In genomic region chr5:474826-475661, GRCh38 we compare ENCODE assay signal across 8 cellular contexts. TPM values are rescaled to one million over a fixed set of nuclear protein-coding genes. Genes with fewer than 3 reads are reported as not detected.
DNase-seq lines count a peak whose midpoint lies in the region; ATAC-seq, FAIRE-seq and TF ChIP-seq lines count a peak whose summit lies in the region.

No MANE protein-coding gene starts in this region.

- peaks cover 9% of the 10 kb centered on the region; the same call in 1 of the 2 replicates for H3K79me2 ChIP-seq in SK-N-SH (ENCODE audit: insufficient read depth)

- H2AFZ ChIP-seq in SK-N-SH (ENCODE audit: low read depth) = no peak overlapping the region

- H3K36me3 ChIP-seq in SK-N-SH (replicated peaks in 1 of 2; ENCODE audit: control insufficient read depth in 1 of 2, insufficient read depth in 2 of 2, low read length in 1 of 2) = peaks cover 0 to 5% of the 10 kb centered on the region in 2 experiments
- H3K36me3 ChIP-seq in skeletal muscle tissue (ENCODE audit: control insufficient read depth in 3 of 3, insufficient read depth in 3 of 3, low read length in 3 of 3) = peaks cover 4 to 7% (median 5%) of the 10 kb centered on the region in 3 donors

- FAIRE-seq in frontal cortex (lab: Jason Lieb, UNC) = no peak

- peak overlapping the region; percentile 94 for H3K4me2 ChIP-seq in SK-N-SH

- H3K27ac ChIP-seq in SK-N-SH (ENCODE audit: low read depth in 2 of 2, low read length in 1 of 2) (no peak overlapping the region), skeletal muscle tissue (ENCODE audit: low read depth, low read length) (no peak overlapping the region)

- ATAC-seq in SK-N-SH treated with all-trans-retinoic acid at 6 μM for 48 hours (no peak), WTC11 (no peak), left cardiac atrium (no peak), GM19351 (IDR thresholded peaks at IDR 0.05; ENCODE audit: unreplicated experiment) (no peak), HG02884 (IDR thresholded peaks at IDR 0.05; ENCODE audit: unreplicated experiment) (no peak)

- POLR2A ChIA-PET in SK-N-SH (lab: Yijun Ruan, JAX) = no interaction called here
- POLR2A ChIA-PET in WTC11 (lab: Charles Lee) = no interaction called here

- no peak overlapping the region for H3K27ac Mint-ChIP-seq in WTC11

- TF ChIP-seq RAD21 in SK-N-SH (IDR thresholded peaks at IDR 0.05; ENCODE audit: low read length) = no peak

- no peaks in the 10 kb centered on the region for H3K36me3 Mint-ChIP-seq in WTC11

- peaks cover 52% of the 10 kb centered on the region for H3K27me3 Mint-ChIP-seq in WTC11 (ENCODE audit: low read depth)

- no peaks in the 10 kb centered on the region for H3K9me2 ChIP-seq in SK-N-SH

- H3K9me3 Mint-ChIP-seq in WTC11 = no peaks in the 10 kb centered on the region

- H3K9ac ChIP-seq in SK-N-SH = no peak overlapping the region
- H3K9ac ChIP-seq in skeletal muscle tissue (ENCODE audit: low read depth in 1 of 3, low read length in 3 of 3) = peak overlapping the region in 1 of 3 donors; percentile 8

- no peaks in the 10 kb centered on the region for H3K27me3 ChIP-seq in SK-N-SH (ENCODE audit: insufficient read depth)
- peaks cover 45 to 55% (median 54%) of the 10 kb centered on the region in 3 donors for H3K27me3 ChIP-seq in skeletal muscle tissue (ENCODE audit: control insufficient read depth in 3 of 3, insufficient read depth in 3 of 3, low read length in 3 of 3)

- peaks cover 6% of the 10 kb centered on the region for H4K20me1 ChIP-seq in SK-N-SH (ENCODE audit: insufficient read depth)

- peak overlapping the region in 1 of 2 experiments; percentile 17; a peak in 1 of 4 replicates for H3K4me3 ChIP-seq in SK-N-SH (ENCODE audit: low read depth in 2 of 2, low read length in 1 of 2)
- peak overlapping the region in 2 of 3 donors; percentile 7 to 54 for H3K4me3 ChIP-seq in skeletal muscle tissue (ENCODE audit: low read length in 3 of 3)

- peaks cover 9% of the 10 kb centered on the region for H3K4me1 Mint-ChIP-seq in WTC11

- DNase-seq in SK-N-SH = no peak
- DNase-seq in WTC11 (ENCODE audit: low spot score) = peak; percentile 24
- peak; percentile 26 for DNase-seq in left cardiac atrium
- no peak for DNase-seq in frontal cortex (ENCODE audit: low spot score in 2 of 2)

- TF ChIP-seq CTCF in SK-N-SH (IDR thresholded peaks at IDR 0.05) (no peak), WTC11 (IDR thresholded peaks at IDR 0.05) (no peak)

- no peak for TF ChIP-seq EP300 in SK-N-SH (IDR thresholded peaks at IDR 0.05; ENCODE audit: borderline replicate concordance in 1 of 2, low read depth in 1 of 2, low read length in 1 of 2)

- H3K4me1 ChIP-seq in SK-N-SH (ENCODE audit: control insufficient read depth in 1 of 2, insufficient read depth in 2 of 2, low read depth in 1 of 2, low read length in 1 of 2) = peaks cover 0 to 21% of the 10 kb centered on the region in 2 experiments; a peak in 1 of 4 replicates
- peaks cover 21 to 36% (median 21%) of the 10 kb centered on the region in 3 donors for H3K4me1 ChIP-seq in skeletal muscle tissue (ENCODE audit: control insufficient read depth in 3 of 3, insufficient read depth in 3 of 3, low read length in 3 of 3)

- 12% methylated on average over 18 of the region's 50 CpGs for WGBS in SK-N-SH (ENCODE audit: low lambda C conversion rate)

- intact Hi-C loops in left cardiac atrium (cut with DNase I) = no loop called here

- peak overlapping the region; percentile 72 for H3K4me3 Mint-ChIP-seq in WTC11

- CTCF ChIA-PET in SK-N-SH (lab: Yijun Ruan, JAX) = no interaction called here
- CTCF ChIA-PET in WTC11 (lab: Charles Lee) = interaction anchor here (2.4 to 4.3 kb wide), 2 partner anchors 17 to 28 kb away, joined by 12 to 23 read pairs; no protein-coding TSS in a partner anchor

- H3K9me3 ChIP-seq in SK-N-SH = no peaks in the 10 kb centered on the region
- no peaks in the 10 kb centered on the region for H3K9me3 ChIP-seq in skeletal muscle tissue (ENCODE audit: control insufficient read depth in 3 of 3, low read length in 3 of 3)

- H3F3A ChIP-seq in SK-N-SH (replicated peaks; ENCODE audit: insufficient read depth) = no peaks in the 10 kb centered on the region

TF ChIP-seq in SK-N-SH, 30 proteins besides CTCF, POLR2A, EP300 and RAD21:
- TF ChIP-seq RXRA (IDR thresholded peaks at IDR 0.05; ENCODE audit: borderline replicate concordance, low read depth) (no peak), TCF12 (IDR thresholded peaks at IDR 0.05) (no peak), MEF2A (IDR thresholded peaks at IDR 0.05; ENCODE audit: borderline replicate concordance, low read depth) (no peak), POLR2AphosphoS5 (IDR thresholded peaks at IDR 0.05; ENCODE audit: low read depth, low read length) (no peak), NFIC (IDR thresholded peaks at IDR 0.05; ENCODE audit: borderline replicate concordance) (no peak), EZH2phosphoT487 (IDR thresholded peaks at IDR 0.05; ENCODE audit: borderline replicate concordance, low read depth) (no peak), JUND (IDR thresholded peaks at IDR 0.05) (no peak), TAF1 (IDR thresholded peaks at IDR 0.05; ENCODE audit: borderline replicate concordance, low read depth, low read length) (no peak), FOSL2 (IDR thresholded peaks at IDR 0.05; ENCODE audit: borderline replicate concordance, low read depth) (no peak)

TF ChIP-seq in SK-N-SH treated with all-trans-retinoic acid at 6 μM for 48 hours, 23 proteins besides CTCF, POLR2A, EP300 and RAD21:
- TF ChIP-seq RARB (CRISPR knock-in tag; IDR thresholded peaks at IDR 0.05) = no peak
- TF ChIP-seq ZNF70 (CRISPR knock-in tag; IDR thresholded peaks at IDR 0.05) = no peak
- no peak for TF ChIP-seq TSHZ2 (CRISPR knock-in tag; IDR thresholded peaks at IDR 0.05)
- TF ChIP-seq ISL1 (CRISPR knock-in tag; IDR thresholded peaks at IDR 0.05) = no peak
- TF ChIP-seq BACH2 (CRISPR knock-in tag; IDR thresholded peaks at IDR 0.05; ENCODE audit: borderline replicate concordance) = no peak
- TF ChIP-seq ZFP30 (CRISPR knock-in tag; IDR thresholded peaks at IDR 0.05) = no peak

TF ChIP-seq in WTC11, 78 proteins besides CTCF, POLR2A, EP300 and RAD21 (continues in another document):
- TF ChIP-seq USF2 (CRISPR knock-in tag; IDR thresholded peaks at IDR 0.05) = peak; percentile 79
- TF ChIP-seq NFYB (CRISPR knock-in tag; conservative IDR thresholded peaks at IDR 0.05; ENCODE audit: low read depth) = no peak
- TF ChIP-seq SP1 (CRISPR knock-in tag; conservative IDR thresholded peaks at IDR 0.05) = no peak
- no peak for TF ChIP-seq RELA (CRISPR knock-in tag; IDR thresholded peaks at IDR 0.05; ENCODE audit: borderline replicate concordance)
- TF ChIP-seq ZNF512 (CRISPR knock-in tag; IDR thresholded peaks at IDR 0.05; ENCODE audit: borderline replicate concordance) = no peak
- TF ChIP-seq NR1H2 (CRISPR knock-in tag; IDR thresholded peaks at IDR 0.05) = no peak
- TF ChIP-seq JAZF1 (CRISPR knock-in tag; IDR thresholded peaks at IDR 0.05) = no peak
- TF ChIP-seq SMAD3 (CRISPR knock-in tag; IDR thresholded peaks at IDR 0.05; ENCODE audit: borderline replicate concordance) = no peak
- TF ChIP-seq FOXP4 (CRISPR knock-in tag; IDR thresholded peaks at IDR 0.05) = no peak
- no peak for TF ChIP-seq CREM (CRISPR knock-in tag; IDR thresholded peaks at IDR 0.05)
- TF ChIP-seq FOXP1 (CRISPR knock-in tag; IDR thresholded peaks at IDR 0.05; ENCODE audit: borderline replicate concordance) = no peak

RNA-seq across cellular contexts. Expression of gene EXOC3, which starts 32.1 kb away (rescaled TPM):
- polyA plus RNA-seq in SK-N-SH (2012; rRNA removed) = 23.0 and 25.7 TPM in 2 replicates
- polyA plus RNA-seq in SK-N-SH (2012; cell fraction: cytosol; rRNA removed) = 12.9 and 16.6 TPM in 2 replicates
- polyA plus RNA-seq in SK-N-SH (2012; cell fraction: nucleus; rRNA removed) = 58.8 and 60.0 TPM in 2 replicates
- 60.1 to 62.4 TPM (median 62.2 TPM) in 3 replicates for total RNA-seq in WTC11 (2021)
- 10 to 100 TPM; 41.4 to 42.3 TPM for total RNA-seq in left cardiac atrium
- 29.2 TPM for total RNA-seq in skeletal muscle tissue
- 22.4 TPM for total RNA-seq in frontal cortex

RNA-seq across cellular contexts. Expression of gene SLC9A3, which starts 49.2 kb away (rescaled TPM):
- polyA plus RNA-seq in SK-N-SH (2012; rRNA removed) = 1.9 and 2.1 TPM in 2 replicates
- polyA plus RNA-seq in SK-N-SH (2012; cell fraction: cytosol; rRNA removed) = 1.2 and 2.0 TPM in 2 replicates
- 1.8 and 2.3 TPM in 2 replicates for polyA plus RNA-seq in SK-N-SH (2012; cell fraction: nucleus; rRNA removed)
- total RNA-seq in WTC11 (2021) = 1.2 to 1.7 TPM (median 1.6 TPM) in 3 replicates
- total RNA-seq in left cardiac atrium = under 1 TPM; 0.77 to 0.99 TPM
- 1.6 TPM for total RNA-seq in skeletal muscle tissue
- total RNA-seq in frontal cortex = 1.2 TPM

Comparison
In these comparisons a context has a peak if more than half of its experiments do, and no peak if none do; other contexts are left out.
1. DNase-seq: peak in WTC11 (single experiment) and left cardiac atrium (single experiment); none in SK-N-SH (single experiment) and frontal cortex (0 of 2).
2. Of the 6 proteins assayed by ChIP-seq in both WTC11 and SK-N-SH: peak only in WTC11: USF1 and USF2; only in SK-N-SH: none; in both: none; in neither: 4.